Comparison of ENCODE assay signal across 8 cellular contexts in the genomic region with DNA sequence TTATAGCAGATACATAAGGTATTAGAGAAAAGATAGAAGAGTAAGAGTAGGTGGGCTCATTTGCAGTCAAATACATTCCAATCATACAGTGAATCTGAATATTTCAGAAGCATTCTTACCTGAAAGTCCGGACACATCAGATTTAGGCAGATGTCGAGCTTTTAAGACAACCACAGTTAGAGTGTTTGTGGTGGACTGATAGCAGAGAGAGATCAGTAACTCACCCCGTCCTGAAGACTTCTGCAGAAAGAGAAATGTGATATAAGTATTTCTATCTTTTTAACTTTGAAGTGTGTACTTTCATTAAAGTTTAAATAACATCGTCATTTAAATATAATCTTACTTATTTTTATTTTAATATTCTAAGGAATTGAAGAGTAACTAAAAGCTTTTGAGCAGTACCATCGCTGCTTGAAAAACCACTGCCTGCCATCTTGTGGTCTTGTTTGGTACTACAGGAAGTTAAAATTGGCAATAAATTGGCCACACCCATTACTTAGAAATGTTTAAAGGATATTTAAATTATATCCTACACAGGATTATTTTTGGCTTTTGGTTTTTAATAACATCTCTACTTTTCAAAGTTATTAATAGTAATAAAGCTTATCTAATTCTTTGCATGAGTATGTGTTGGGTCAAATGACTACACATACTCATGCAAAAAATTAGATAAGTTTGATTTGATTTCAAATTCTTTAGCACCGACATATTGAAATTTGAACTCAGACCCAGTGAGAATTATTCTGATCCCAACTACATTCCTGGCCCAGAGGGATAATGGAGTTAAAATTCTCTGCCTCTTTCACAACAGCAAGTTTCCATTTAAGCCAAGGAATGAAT. TPM values are rescaled to one million over a fixed set of nuclear protein-coding genes. Genes with fewer than 3 reads are reported as not detected.
DNase-seq lines count a peak whose midpoint lies in the region; ATAC-seq and TF ChIP-seq lines count a peak whose summit lies in the region.

No MANE protein-coding gene starts in this region.

- H3K4me1 Mint-ChIP-seq in activated CD8-positive, alpha-beta T cell treated with anti-CD3 and anti-CD28 coated beads for 36 hours (ENCODE audit: low read depth): no peaks in the 10 kb centered on the region
- H3K4me1 Mint-ChIP-seq in activated CD4-positive, alpha-beta memory T cell treated with anti-CD3 and anti-CD28 coated beads, Interleukin-2, amount 10 ng/mL, durations not matched to agents 7 days and 5 days: no peaks in the 10 kb centered on the region

- 35 to 39% methylated on average over 6 of the region's 6 CpGs for WGBS in testis, 2 donors

- no peaks in the 10 kb centered on the region for H3K36me3 ChIP-seq in testis (ENCODE audit: low read depth, missing control alignments)

- ATAC-seq in HG02571 (IDR thresholded peaks at IDR 0.05; ENCODE audit: unreplicated experiment): peak; percentile 75
- peak; percentile 56 for ATAC-seq in activated CD8-positive, alpha-beta T cell treated with anti-CD3 and anti-CD28 coated beads for 36 hours

- CTCF ChIA-PET in AG04449 (lab: Yijun Ruan, JAX): interaction anchor here (0.7 to 5.1 kb wide), 14 partner anchors 8 to 1219 kb away, joined by 3 to 124 read pairs (median 7); no protein-coding TSS in a partner anchor
- CTCF ChIA-PET in activated CD8-positive, alpha-beta T cell treated with anti-CD3 and anti-CD28 coated beads for 36 hours (lab: Charles Lee): interaction anchor here (0.6 to 3.8 kb wide), 15 partner anchors 11 to 1218 kb away, joined by 3 to 31 read pairs (median 3); no protein-coding TSS in a partner anchor
- CTCF ChIA-PET in activated CD4-positive, alpha-beta memory T cell treated with anti-CD3 and anti-CD28 coated beads, Interleukin-2, amount 10 ng/mL, durations not matched to agents 7 days and 5 days (lab: Charles Lee): interaction anchor here (0.7 to 3.6 kb wide), 13 partner anchors 9 to 1362 kb away, joined by 3 to 40 read pairs (median 4); no protein-coding TSS in a partner anchor

- H3K9me3 ChIP-seq in testis: no peaks in the 10 kb centered on the region

- no peaks in the 10 kb centered on the region for H3K9me3 Mint-ChIP-seq in activated CD8-positive, alpha-beta T cell treated with anti-CD3 and anti-CD28 coated beads for 36 hours
- H3K9me3 Mint-ChIP-seq in activated CD4-positive, alpha-beta memory T cell treated with anti-CD3 and anti-CD28 coated beads, Interleukin-2, amount 10 ng/mL, durations not matched to agents 7 days and 5 days: no peaks in the 10 kb centered on the region

- intact Hi-C loops in activated CD8-positive, alpha-beta T cell treated with anti-CD3 and anti-CD28 coated beads for 36 hours (cut with micrococcal nuclease): loop anchor here (5.0 to 10.0 kb wide), 2 partner anchors 967 to 1160 kb away; no protein-coding TSS in a partner anchor
- intact Hi-C loops in testis (cut with DNase I; ENCODE audit: low total_unique reads): no loop called here

- H3K27ac ChIP-seq in testis: no peak overlapping the region

- H3K27me3 Mint-ChIP-seq in activated CD8-positive, alpha-beta T cell treated with anti-CD3 and anti-CD28 coated beads for 36 hours: no peaks in the 10 kb centered on the region
- H3K27me3 Mint-ChIP-seq in activated CD4-positive, alpha-beta memory T cell treated with anti-CD3 and anti-CD28 coated beads, Interleukin-2, amount 10 ng/mL, durations not matched to agents 7 days and 5 days: no peaks in the 10 kb centered on the region

- TF ChIP-seq POLR2A in testis (IDR thresholded peaks at IDR 0.05): no peak

- no peak overlapping the region for H3K4me3 Mint-ChIP-seq in activated CD8-positive, alpha-beta T cell treated with anti-CD3 and anti-CD28 coated beads for 36 hours
- H3K4me3 Mint-ChIP-seq in activated CD4-positive, alpha-beta memory T cell treated with anti-CD3 and anti-CD28 coated beads, Interleukin-2, amount 10 ng/mL, durations not matched to agents 7 days and 5 days: no peak overlapping the region

- peak; percentile 59 for TF ChIP-seq CTCF in AG04449 (IDR thresholded peaks at IDR 0.05; ENCODE audit: insufficient read depth, low read length, missing control alignments)
- peak; percentile 79 for TF ChIP-seq CTCF in activated CD8-positive, alpha-beta T cell treated with anti-CD3 and anti-CD28 coated beads for 36 hours (IDR thresholded peaks at IDR 0.05)
- peak; percentile 79 to 88 (median 84) for TF ChIP-seq CTCF in testis (IDR thresholded peaks at IDR 0.05)

- POLR2A ChIA-PET in AG04449 (lab: Yijun Ruan, JAX): no interaction called here
- POLR2A ChIA-PET in activated CD8-positive, alpha-beta T cell treated with anti-CD3 and anti-CD28 coated beads for 36 hours (lab: Charles Lee): no interaction called here
- POLR2A ChIA-PET in activated CD4-positive, alpha-beta memory T cell treated with anti-CD3 and anti-CD28 coated beads, Interleukin-2, amount 10 ng/mL, durations not matched to agents 7 days and 5 days (lab: Charles Lee): no interaction called here

- DNase-seq in AG04449 (ENCODE audit: low read depth, low spot score) (peak; percentile 7), GM04504 (ENCODE audit: low read depth) (peak; percentile 31), NCI-H1105 (lab: John Stamatoyannopoulos, UW) (peak; percentile 16), iPS-NIHi11 (ENCODE audit: low spot score) (peak; percentile 31), testis (peak; percentile 32)
- DNase-seq in activated CD8-positive, alpha-beta T cell treated with anti-CD3 and anti-CD28 coated beads for 36 hours: peak; percentile 17
- no peak for DNase-seq in activated CD4-positive, alpha-beta memory T cell treated with anti-CD3 and anti-CD28 coated beads, Interleukin-2, amount 10 ng/mL, durations not matched to agents 7 days and 5 days

- H3K4me3 ChIP-seq in AG04449 (ENCODE audit: low read depth, low read length): no peak overlapping the region
- H3K4me3 ChIP-seq in testis: no peak overlapping the region

- no peaks in the 10 kb centered on the region for H3K4me1 ChIP-seq in testis

- no peaks in the 10 kb centered on the region for H3K36me3 Mint-ChIP-seq in activated CD8-positive, alpha-beta T cell treated with anti-CD3 and anti-CD28 coated beads for 36 hours (ENCODE audit: low read depth)
- no peaks in the 10 kb centered on the region for H3K36me3 Mint-ChIP-seq in activated CD4-positive, alpha-beta memory T cell treated with anti-CD3 and anti-CD28 coated beads, Interleukin-2, amount 10 ng/mL, durations not matched to agents 7 days and 5 days (ENCODE audit: low read depth)

- no peak overlapping the region for H3K27ac Mint-ChIP-seq in activated CD8-positive, alpha-beta T cell treated with anti-CD3 and anti-CD28 coated beads for 36 hours
- no peak overlapping the region for H3K27ac Mint-ChIP-seq in activated CD4-positive, alpha-beta memory T cell treated with anti-CD3 and anti-CD28 coated beads, Interleukin-2, amount 10 ng/mL, durations not matched to agents 7 days and 5 days

- no peaks in the 10 kb centered on the region for H3K27me3 ChIP-seq in testis

RNA-seq across cellular contexts. Expression of gene SYT4, which starts 5.5 kb away (rescaled TPM):
- not detected for total RNA-seq in activated CD8-positive, alpha-beta T cell treated with anti-CD3 and anti-CD28 coated beads for 36 hours
- under 1 TPM; 0.31 to 0.63 TPM for total RNA-seq in testis
- 1.2 TPM for polyA plus RNA-seq in testis (ENCODE audit: insufficient read depth, low read depth, low replicate concordance)
- under 1 TPM in 1 of 2 experiments, not detected in 1; 0.20 TPM for total RNA-seq in activated CD4-positive, alpha-beta memory T cell treated with anti-CD3 and anti-CD28 coated beads, Interleukin-2, amount 10 ng/mL, durations not matched to agents 7 days and 5 days
